ENCODE assay signal across 1 cellular context in the genomic region with DNA sequence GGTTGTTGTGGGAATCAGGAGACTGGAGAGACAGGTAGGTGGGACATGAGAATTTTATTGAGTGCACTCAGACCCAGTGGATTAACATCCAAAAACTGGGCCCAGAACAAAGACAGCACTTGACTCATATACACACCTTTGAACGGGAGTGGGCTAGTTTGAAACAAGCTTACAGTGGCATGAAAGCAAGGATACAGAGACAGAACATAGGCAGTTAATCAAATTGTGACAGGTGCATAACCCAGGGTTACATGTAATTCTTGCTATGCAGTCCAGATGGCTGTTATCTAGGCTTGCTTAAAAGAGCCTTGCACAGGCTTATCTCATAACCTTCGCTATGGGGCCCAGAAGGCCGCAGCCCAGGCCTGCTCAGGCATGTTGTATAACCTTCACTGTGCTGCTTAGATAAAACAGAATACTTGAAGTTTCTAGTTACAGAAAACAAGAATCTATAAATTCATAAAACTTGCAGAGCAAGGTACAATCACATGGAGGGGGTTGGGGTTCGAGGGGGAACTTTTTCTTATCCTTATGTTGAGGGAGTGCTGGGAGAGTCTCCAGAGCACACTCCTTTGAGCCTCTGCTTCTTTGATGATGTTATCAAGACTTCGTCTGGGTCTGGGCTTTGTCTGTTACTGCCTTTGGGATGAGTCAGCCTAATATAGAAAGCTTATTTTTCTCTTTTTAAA.
TF ChIP-seq lines count a peak whose summit lies in the region.

No MANE protein-coding gene starts in this region.

TF ChIP-seq in K562, 482 proteins besides CTCF, POLR2A, EP300 and RAD21 (continued from another document and continues in another):
- TF ChIP-seq, protein P1, sequence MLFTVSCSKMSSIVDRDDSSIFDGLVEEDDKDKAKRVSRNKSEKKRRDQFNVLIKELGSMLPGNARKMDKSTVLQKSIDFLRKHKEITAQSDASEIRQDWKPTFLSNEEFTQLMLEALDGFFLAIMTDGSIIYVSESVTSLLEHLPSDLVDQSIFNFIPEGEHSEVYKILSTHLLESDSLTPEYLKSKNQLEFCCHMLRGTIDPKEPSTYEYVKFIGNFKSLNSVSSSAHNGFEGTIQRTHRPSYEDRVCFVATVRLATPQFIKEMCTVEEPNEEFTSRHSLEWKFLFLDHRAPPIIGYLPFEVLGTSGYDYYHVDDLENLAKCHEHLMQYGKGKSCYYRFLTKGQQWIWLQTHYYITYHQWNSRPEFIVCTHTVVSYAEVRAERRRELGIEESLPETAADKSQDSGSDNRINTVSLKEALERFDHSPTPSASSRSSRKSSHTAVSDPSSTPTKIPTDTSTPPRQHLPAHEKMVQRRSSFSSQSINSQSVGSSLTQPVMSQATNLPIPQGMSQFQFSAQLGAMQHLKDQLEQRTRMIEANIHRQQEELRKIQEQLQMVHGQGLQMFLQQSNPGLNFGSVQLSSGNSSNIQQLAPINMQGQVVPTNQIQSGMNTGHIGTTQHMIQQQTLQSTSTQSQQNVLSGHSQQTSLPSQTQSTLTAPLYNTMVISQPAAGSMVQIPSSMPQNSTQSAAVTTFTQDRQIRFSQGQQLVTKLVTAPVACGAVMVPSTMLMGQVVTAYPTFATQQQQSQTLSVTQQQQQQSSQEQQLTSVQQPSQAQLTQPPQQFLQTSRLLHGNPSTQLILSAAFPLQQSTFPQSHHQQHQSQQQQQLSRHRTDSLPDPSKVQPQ (CRISPR knock-in tag; IDR thresholded peaks at IDR 0.05; ENCODE audit: borderline replicate concordance), result no peak
- TF ChIP-seq MYBL2 (IDR thresholded peaks at IDR 0.05; ENCODE audit: low read depth), result no peak
- no peak for TF ChIP-seq MYBL2 (CRISPR knock-in tag; IDR thresholded peaks at IDR 0.05; ENCODE audit: borderline replicate concordance)
- TF ChIP-seq SNRNP70 (optimal IDR thresholded peaks at IDR 0.05; ENCODE audit: low read depth, low read length), result no peak
- TF ChIP-seq SIN3B (IDR thresholded peaks at IDR 0.05; ENCODE audit: low read depth), result no peak
- no peak for TF ChIP-seq STAT5B (CRISPR knock-in tag; IDR thresholded peaks at IDR 0.05)
- TF ChIP-seq, protein P2, sequence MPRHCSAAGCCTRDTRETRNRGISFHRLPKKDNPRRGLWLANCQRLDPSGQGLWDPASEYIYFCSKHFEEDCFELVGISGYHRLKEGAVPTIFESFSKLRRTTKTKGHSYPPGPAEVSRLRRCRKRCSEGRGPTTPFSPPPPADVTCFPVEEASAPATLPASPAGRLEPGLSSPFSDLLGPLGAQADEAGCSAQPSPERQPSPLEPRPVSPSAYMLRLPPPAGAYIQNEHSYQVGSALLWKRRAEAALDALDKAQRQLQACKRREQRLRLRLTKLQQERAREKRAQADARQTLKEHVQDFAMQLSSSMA (CRISPR knock-in tag; IDR thresholded peaks at IDR 0.05), result no peak
- TF ChIP-seq ZSCAN29 (IDR thresholded peaks at IDR 0.05), result no peak
- no peak for TF ChIP-seq MTF1 (CRISPR knock-in tag; IDR thresholded peaks at IDR 0.05; ENCODE audit: borderline replicate concordance)
- TF ChIP-seq, protein P3, sequence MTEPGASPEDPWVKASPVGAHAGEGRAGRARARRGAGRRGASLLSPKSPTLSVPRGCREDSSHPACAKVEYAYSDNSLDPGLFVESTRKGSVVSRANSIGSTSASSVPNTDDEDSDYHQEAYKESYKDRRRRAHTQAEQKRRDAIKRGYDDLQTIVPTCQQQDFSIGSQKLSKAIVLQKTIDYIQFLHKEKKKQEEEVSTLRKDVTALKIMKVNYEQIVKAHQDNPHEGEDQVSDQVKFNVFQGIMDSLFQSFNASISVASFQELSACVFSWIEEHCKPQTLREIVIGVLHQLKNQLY (CRISPR knock-in tag; conservative IDR thresholded peaks at IDR 0.05), result no peak
- 0 out of 2 replicates have a peak, but pooled peaks have one; percentile 44 for TF ChIP-seq ATF7 (IDR thresholded peaks at IDR 0.05)
- TF ChIP-seq, protein P4, sequence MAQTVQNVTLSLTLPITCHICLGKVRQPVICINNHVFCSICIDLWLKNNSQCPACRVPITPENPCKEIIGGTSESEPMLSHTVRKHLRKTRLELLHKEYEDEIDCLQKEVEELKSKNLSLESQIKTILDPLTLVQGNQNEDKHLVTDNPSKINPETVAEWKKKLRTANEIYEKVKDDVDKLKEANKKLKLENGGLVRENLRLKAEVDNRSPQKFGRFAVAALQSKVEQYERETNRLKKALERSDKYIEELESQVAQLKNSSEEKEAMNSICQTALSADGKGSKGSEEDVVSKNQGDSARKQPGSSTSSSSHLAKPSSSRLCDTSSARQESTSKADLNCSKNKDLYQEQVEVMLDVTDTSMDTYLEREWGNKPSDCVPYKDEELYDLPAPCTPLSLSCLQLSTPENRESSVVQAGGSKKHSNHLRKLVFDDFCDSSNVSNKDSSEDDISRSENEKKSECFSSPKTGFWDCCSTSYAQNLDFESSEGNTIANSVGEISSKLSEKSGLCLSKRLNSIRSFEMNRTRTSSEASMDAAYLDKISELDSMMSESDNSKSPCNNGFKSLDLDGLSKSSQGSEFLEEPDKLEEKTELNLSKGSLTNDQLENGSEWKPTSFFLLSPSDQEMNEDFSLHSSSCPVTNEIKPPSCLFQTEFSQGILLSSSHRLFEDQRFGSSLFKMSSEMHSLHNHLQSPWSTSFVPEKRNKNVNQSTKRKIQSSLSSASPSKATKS (CRISPR knock-in tag; IDR thresholded peaks at IDR 0.05), result no peak
- no peak for TF ChIP-seq ZSCAN32 (CRISPR knock-in tag; IDR thresholded peaks at IDR 0.05)
- TF ChIP-seq, protein P5, sequence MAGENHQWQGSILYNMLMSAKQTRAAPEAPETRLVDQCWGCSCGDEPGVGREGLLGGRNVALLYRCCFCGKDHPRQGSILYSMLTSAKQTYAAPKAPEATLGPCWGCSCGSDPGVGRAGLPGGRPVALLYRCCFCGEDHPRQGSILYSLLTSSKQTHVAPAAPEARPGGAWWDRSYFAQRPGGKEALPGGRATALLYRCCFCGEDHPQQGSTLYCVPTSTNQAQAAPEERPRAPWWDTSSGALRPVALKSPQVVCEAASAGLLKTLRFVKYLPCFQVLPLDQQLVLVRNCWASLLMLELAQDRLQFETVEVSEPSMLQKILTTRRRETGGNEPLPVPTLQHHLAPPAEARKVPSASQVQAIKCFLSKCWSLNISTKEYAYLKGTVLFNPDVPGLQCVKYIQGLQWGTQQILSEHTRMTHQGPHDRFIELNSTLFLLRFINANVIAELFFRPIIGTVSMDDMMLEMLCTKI (IDR thresholded peaks at IDR 0.05; ENCODE audit: partially characterized antibody), result no peak
- TF ChIP-seq, protein P6, sequence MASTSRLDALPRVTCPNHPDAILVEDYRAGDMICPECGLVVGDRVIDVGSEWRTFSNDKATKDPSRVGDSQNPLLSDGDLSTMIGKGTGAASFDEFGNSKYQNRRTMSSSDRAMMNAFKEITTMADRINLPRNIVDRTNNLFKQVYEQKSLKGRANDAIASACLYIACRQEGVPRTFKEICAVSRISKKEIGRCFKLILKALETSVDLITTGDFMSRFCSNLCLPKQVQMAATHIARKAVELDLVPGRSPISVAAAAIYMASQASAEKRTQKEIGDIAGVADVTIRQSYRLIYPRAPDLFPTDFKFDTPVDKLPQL (IDR thresholded peaks at IDR 0.05; ENCODE audit: extremely low read depth, insufficient read length), result no peak
- no peak for TF ChIP-seq TAF15 (IDR thresholded peaks at IDR 0.05; ENCODE audit: low read depth, low read length)
- TF ChIP-seq, protein P7, sequence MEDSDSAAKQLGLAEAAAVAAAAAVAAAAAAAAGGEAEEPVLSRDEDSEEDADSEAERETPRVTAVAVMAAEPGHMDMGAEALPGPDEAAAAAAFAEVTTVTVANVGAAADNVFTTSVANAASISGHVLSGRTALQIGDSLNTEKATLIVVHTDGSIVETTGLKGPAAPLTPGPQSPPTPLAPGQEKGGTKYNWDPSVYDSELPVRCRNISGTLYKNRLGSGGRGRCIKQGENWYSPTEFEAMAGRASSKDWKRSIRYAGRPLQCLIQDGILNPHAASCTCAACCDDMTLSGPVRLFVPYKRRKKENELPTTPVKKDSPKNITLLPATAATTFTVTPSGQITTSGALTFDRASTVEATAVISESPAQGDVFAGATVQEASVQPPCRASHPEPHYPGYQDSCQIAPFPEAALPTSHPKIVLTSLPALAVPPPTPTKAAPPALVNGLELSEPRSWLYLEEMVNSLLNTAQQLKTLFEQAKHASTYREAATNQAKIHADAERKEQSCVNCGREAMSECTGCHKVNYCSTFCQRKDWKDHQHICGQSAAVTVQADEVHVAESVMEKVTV (CRISPR knock-in tag; IDR thresholded peaks at IDR 0.05), result no peak
- TF ChIP-seq, protein P8, sequence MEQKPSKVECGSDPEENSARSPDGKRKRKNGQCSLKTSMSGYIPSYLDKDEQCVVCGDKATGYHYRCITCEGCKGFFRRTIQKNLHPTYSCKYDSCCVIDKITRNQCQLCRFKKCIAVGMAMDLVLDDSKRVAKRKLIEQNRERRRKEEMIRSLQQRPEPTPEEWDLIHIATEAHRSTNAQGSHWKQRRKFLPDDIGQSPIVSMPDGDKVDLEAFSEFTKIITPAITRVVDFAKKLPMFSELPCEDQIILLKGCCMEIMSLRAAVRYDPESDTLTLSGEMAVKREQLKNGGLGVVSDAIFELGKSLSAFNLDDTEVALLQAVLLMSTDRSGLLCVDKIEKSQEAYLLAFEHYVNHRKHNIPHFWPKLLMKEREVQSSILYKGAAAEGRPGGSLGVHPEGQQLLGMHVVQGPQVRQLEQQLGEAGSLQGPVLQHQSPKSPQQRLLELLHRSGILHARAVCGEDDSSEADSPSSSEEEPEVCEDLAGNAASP (IDR thresholded peaks at IDR 0.05), result no peak
- TF ChIP-seq EZH2 (IDR thresholded peaks at IDR 0.05; ENCODE audit: borderline replicate concordance, low read depth, low read length), result no peak
- TF ChIP-seq, protein P9, sequence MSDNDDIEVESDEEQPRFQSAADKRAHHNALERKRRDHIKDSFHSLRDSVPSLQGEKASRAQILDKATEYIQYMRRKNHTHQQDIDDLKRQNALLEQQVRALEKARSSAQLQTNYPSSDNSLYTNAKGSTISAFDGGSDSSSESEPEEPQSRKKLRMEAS (CRISPR knock-in tag; IDR thresholded peaks at IDR 0.05), result peak; percentile 80
- TF ChIP-seq, protein P10, sequence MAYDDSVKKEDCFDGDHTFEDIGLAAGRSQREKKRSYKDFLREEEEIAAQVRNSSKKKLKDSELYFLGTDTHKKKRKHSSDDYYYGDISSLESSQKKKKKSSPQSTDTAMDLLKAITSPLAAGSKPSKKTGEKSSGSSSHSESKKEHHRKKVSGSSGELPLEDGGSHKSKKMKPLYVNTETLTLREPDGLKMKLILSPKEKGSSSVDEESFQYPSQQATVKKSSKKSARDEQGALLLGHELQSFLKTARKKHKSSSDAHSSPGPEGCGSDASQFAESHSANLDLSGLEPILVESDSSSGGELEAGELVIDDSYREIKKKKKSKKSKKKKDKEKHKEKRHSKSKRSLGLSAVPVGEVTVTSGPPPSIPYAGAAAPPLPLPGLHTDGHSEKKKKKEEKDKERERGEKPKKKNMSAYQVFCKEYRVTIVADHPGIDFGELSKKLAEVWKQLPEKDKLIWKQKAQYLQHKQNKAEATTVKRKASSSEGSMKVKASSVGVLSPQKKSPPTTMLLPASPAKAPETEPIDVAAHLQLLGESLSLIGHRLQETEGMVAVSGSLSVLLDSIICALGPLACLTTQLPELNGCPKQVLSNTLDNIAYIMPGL (CRISPR knock-in tag; IDR thresholded peaks at IDR 0.05), result no peak
- TF ChIP-seq GTF2A2 (tag; IDR thresholded peaks at IDR 0.05), result no peak
- TF ChIP-seq, protein P11, sequence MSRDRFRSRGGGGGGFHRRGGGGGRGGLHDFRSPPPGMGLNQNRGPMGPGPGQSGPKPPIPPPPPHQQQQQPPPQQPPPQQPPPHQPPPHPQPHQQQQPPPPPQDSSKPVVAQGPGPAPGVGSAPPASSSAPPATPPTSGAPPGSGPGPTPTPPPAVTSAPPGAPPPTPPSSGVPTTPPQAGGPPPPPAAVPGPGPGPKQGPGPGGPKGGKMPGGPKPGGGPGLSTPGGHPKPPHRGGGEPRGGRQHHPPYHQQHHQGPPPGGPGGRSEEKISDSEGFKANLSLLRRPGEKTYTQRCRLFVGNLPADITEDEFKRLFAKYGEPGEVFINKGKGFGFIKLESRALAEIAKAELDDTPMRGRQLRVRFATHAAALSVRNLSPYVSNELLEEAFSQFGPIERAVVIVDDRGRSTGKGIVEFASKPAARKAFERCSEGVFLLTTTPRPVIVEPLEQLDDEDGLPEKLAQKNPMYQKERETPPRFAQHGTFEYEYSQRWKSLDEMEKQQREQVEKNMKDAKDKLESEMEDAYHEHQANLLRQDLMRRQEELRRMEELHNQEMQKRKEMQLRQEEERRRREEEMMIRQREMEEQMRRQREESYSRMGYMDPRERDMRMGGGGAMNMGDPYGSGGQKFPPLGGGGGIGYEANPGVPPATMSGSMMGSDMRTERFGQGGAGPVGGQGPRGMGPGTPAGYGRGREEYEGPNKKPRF (IDR thresholded peaks at IDR 0.05; ENCODE audit: low read depth, low read length), result no peak
- no peak for TF ChIP-seq RBFOX2 (IDR thresholded peaks at IDR 0.05; ENCODE audit: low read depth, low read length)
- TF ChIP-seq SMAD3 (CRISPR knock-in tag; conservative IDR thresholded peaks at IDR 0.05), result no peak
- peak; percentile 39; the same call in 1 of the 2 replicates for TF ChIP-seq CC2D1A (IDR thresholded peaks at IDR 0.05)
- TF ChIP-seq TOE1 (IDR thresholded peaks at IDR 0.05; ENCODE audit: borderline replicate concordance), result no peak
- no peak for TF ChIP-seq TOE1 (CRISPR knock-in tag; IDR thresholded peaks at IDR 0.05; ENCODE audit: borderline replicate concordance, low read depth)
- TF ChIP-seq TFAM (CRISPR knock-in tag; conservative IDR thresholded peaks at IDR 0.05), result no peak
- TF ChIP-seq, protein P12, sequence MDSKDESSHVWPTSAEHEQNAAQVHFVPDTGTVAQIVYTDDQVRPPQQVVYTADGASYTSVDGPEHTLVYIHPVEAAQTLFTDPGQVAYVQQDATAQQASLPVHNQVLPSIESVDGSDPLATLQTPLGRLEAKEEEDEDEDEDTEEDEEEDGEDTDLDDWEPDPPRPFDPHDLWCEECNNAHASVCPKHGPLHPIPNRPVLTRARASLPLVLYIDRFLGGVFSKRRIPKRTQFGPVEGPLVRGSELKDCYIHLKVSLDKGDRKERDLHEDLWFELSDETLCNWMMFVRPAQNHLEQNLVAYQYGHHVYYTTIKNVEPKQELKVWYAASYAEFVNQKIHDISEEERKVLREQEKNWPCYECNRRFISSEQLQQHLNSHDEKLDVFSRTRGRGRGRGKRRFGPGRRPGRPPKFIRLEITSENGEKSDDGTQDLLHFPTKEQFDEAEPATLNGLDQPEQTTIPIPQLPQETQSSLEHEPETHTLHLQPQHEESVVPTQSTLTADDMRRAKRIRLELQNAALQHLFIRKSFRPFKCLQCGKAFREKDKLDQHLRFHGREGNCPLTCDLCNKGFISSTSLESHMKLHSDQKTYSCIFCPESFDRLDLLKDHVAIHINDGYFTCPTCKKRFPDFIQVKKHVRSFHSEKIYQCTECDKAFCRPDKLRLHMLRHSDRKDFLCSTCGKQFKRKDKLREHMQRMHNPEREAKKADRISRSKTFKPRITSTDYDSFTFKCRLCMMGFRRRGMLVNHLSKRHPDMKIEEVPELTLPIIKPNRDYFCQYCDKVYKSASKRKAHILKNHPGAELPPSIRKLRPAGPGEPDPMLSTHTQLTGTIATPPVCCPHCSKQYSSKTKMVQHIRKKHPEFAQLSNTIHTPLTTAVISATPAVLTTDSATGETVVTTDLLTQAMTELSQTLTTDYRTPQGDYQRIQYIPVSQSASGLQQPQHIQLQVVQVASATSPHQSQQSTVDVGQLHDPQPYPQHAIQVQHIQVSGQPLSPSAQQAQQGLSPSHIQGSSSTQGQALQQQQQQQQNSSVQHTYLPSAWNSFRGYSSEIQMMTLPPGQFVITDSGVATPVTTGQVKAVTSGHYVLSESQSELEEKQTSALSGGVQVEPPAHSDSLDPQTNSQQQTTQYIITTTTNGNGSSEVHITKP (IDR thresholded peaks at IDR 0.05; ENCODE audit: partially characterized antibody), result no peak
- TF ChIP-seq, protein P13, sequence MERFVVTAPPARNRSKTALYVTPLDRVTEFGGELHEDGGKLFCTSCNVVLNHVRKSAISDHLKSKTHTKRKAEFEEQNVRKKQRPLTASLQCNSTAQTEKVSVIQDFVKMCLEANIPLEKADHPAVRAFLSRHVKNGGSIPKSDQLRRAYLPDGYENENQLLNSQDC (CRISPR knock-in tag; IDR thresholded peaks at IDR 0.05), result no peak
- TF ChIP-seq ZNF143 (CRISPR knock-in tag; IDR thresholded peaks at IDR 0.05), result no peak
- TF ChIP-seq PHB2 (IDR thresholded peaks at IDR 0.05; ENCODE audit: low read depth), result peak; percentile 48; the same call in 1 of the 2 replicates
- no peak for TF ChIP-seq POLR2AphosphoS2 (IDR thresholded peaks at IDR 0.05; ENCODE audit: low read length)
- TF ChIP-seq NCOA1 (IDR thresholded peaks at IDR 0.05; ENCODE audit: low read depth), result 0 out of 2 replicates have a peak, but pooled peaks have one; percentile 17
